8 cellular contexts compared by ENCODE assay signal in genomic region chr15:52568569-52569243, GRCh38. TPM values are rescaled to one million over a fixed set of nuclear protein-coding genes. Genes with fewer than 3 reads are reported as not detected.
DNase-seq lines count a peak whose midpoint lies in the region; ATAC-seq and TF ChIP-seq lines count a peak whose summit lies in the region.

TSS of gene ARPP19 (minus strand) at chr15:52569030. CDS start at chr15:52568892, 138 bp downstream.

- H3K27me3 ChIP-seq in CD4-positive, alpha-beta T cell (ENCODE audit: control insufficient read depth, insufficient read depth, low read length), result no peaks in the 10 kb centered on the region
- no peaks in the 10 kb centered on the region for H3K27me3 ChIP-seq in ectodermal cell (ENCODE audit: control insufficient read depth, insufficient read depth, low read length, poor library complexity, severe bottlenecking)
- no peaks in the 10 kb centered on the region for H3K27me3 ChIP-seq in lung (ENCODE audit: control insufficient read depth, insufficient read depth)

- H3K9me3 Mint-ChIP-seq in CD4-positive, alpha-beta T cell, result no peaks in the 10 kb centered on the region
- H3K9me3 Mint-ChIP-seq in activated CD8-positive, alpha-beta T cell treated with anti-CD3 and anti-CD28 coated beads, Interleukin-2, amount 10 ng/mL, durations not matched to agents 7 days and 5 days (ENCODE audit: insufficient read depth), result no peaks in the 10 kb centered on the region

- intact Hi-C loops in CD4-positive, alpha-beta T cell (cut with DNase I, micrococcal nuclease), result loop anchor here (2.0 to 5.0 kb wide), 6 partner anchors 40 to 311 kb away; partner anchors contain the start of genes ATOSA (in 2 of the 2) and MYO5A (in 1 of the 2)

- H3K36me3 ChIP-seq in ectodermal cell (ENCODE audit: control insufficient read depth, insufficient read depth, low read length) (no peaks in the 10 kb centered on the region), lung (ENCODE audit: control insufficient read depth in 2 of 2, insufficient read depth in 2 of 2, low read length in 2 of 2) (no peaks in the 10 kb centered on the region)

- ATAC-seq in CD4-positive, alpha-beta T cell (ENCODE audit: poor library complexity), result peak; percentile 72
- ATAC-seq in GM19452 (IDR thresholded peaks at IDR 0.05; ENCODE audit: unreplicated experiment), result peak; percentile 68
- ATAC-seq in activated CD8-positive, alpha-beta T cell treated with anti-CD3 and anti-CD28 coated beads, Interleukin-2, amount 10 ng/mL, durations not matched to agents 7 days and 5 days, result peak; percentile 85
- ATAC-seq in lung (ENCODE audit: insufficient read depth, low FRiP score), result peak; percentile 90

- H3K27ac ChIP-seq in CD4-positive, alpha-beta T cell (ENCODE audit: low read depth, low read length), result peak within 1 kb of the TSS; percentile 93
- peak within 1 kb of the TSS; percentile 96 for H3K27ac ChIP-seq in ectodermal cell (ENCODE audit: insufficient read depth, low read depth, low read length, poor library complexity, severe bottlenecking)
- H3K27ac ChIP-seq in lung (ENCODE audit: low read depth in 1 of 2, low read length in 1 of 2), result peak within 1 kb of the TSS; percentile 95 to 97

- TF ChIP-seq CTCF in CD4-positive, alpha-beta T cell (IDR thresholded peaks at IDR 0.05), result peak; percentile 24
- TF ChIP-seq CTCF in lung (IDR thresholded peaks at IDR 0.05; ENCODE audit: control extremely low read depth, extremely low read depth), result no peak

- H3K27me3 Mint-ChIP-seq in CD4-positive, alpha-beta T cell, result no peaks in the 10 kb centered on the region
- H3K27me3 Mint-ChIP-seq in activated CD8-positive, alpha-beta T cell treated with anti-CD3 and anti-CD28 coated beads, Interleukin-2, amount 10 ng/mL, durations not matched to agents 7 days and 5 days (ENCODE audit: low read depth), result no peaks in the 10 kb centered on the region

- H3K4me1 Mint-ChIP-seq in CD4-positive, alpha-beta T cell (ENCODE audit: low read depth), result peaks cover 46% of the 10 kb centered on the region
- H3K4me1 Mint-ChIP-seq in activated CD8-positive, alpha-beta T cell treated with anti-CD3 and anti-CD28 coated beads, Interleukin-2, amount 10 ng/mL, durations not matched to agents 7 days and 5 days (ENCODE audit: low read depth), result peaks cover 32% of the 10 kb centered on the region

- WGBS in ectodermal cell, 2 experiments, result 0% methylated on average over 75 of the region's 75 CpGs
- WGBS in lung, 2 donors, result 0% methylated on average over 75 of the region's 75 CpGs

- peaks cover 23% of the 10 kb centered on the region for H3K36me3 Mint-ChIP-seq in CD4-positive, alpha-beta T cell (ENCODE audit: low read depth)
- peaks cover 27% of the 10 kb centered on the region for H3K36me3 Mint-ChIP-seq in activated CD8-positive, alpha-beta T cell treated with anti-CD3 and anti-CD28 coated beads, Interleukin-2, amount 10 ng/mL, durations not matched to agents 7 days and 5 days (ENCODE audit: low read depth)

- peaks cover 8% of the 10 kb centered on the region for H3K4me1 ChIP-seq in ectodermal cell (ENCODE audit: control insufficient read depth, insufficient read depth, low read length)
- H3K4me1 ChIP-seq in lung (ENCODE audit: control insufficient read depth in 2 of 2, insufficient read depth in 2 of 2, low read length in 2 of 2), result peaks cover 0 to 20% of the 10 kb centered on the region in 2 donors

- peak within 1 kb of the TSS; percentile 99 for H3K4me3 Mint-ChIP-seq in CD4-positive, alpha-beta T cell
- peak within 1 kb of the TSS; percentile 95 for H3K4me3 Mint-ChIP-seq in activated CD8-positive, alpha-beta T cell treated with anti-CD3 and anti-CD28 coated beads, Interleukin-2, amount 10 ng/mL, durations not matched to agents 7 days and 5 days

- POLR2A ChIA-PET in CD4-positive, alpha-beta T cell (lab: Charles Lee), result interaction anchor here (0.6 to 1.3 kb wide), 8 partner anchors 9 to 390 kb away, joined by 3 to 9 read pairs (median 4); partner anchors contain the start of genes ATOSA and MYO5A
- POLR2A ChIA-PET in activated CD8-positive, alpha-beta T cell treated with anti-CD3 and anti-CD28 coated beads, Interleukin-2, amount 10 ng/mL, durations not matched to agents 7 days and 5 days (lab: Charles Lee), result interaction anchor here (0.9 to 1.4 kb wide), 6 partner anchors 8 to 309 kb away, joined by 3 to 6 read pairs (median 4); partner anchors contain the start of gene MYO5A

- DNase-seq in CD4-positive, alpha-beta T cell, result peak; percentile 60 to 74 (median 62)
- DNase-seq in HK-2 (ENCODE audit: unreplicated experiment), result peak; percentile 88
- peak; percentile 94 for DNase-seq in NCI-H82 treated with DMSO at 0.1 percent for 48 hours (lab: John Stamatoyannopoulos, UW; ENCODE audit: unreplicated experiment)
- peak; percentile 89 for DNase-seq in activated CD8-positive, alpha-beta T cell treated with anti-CD3 and anti-CD28 coated beads, Interleukin-2, amount 10 ng/mL, durations not matched to agents 7 days and 5 days
- DNase-seq in lung (ENCODE audit: low spot score), result peak; percentile 93
- DNase-seq in stimulated activated CD4-positive, alpha-beta T cell treated with anti-CD3 and anti-CD28 coated beads, TNF-alpha, amount 100 ng/mL, for 48 hours (ENCODE audit: low read depth in 3 of 3), result peak; percentile 67 to 78 (median 69)

- H3K27ac Mint-ChIP-seq in CD4-positive, alpha-beta T cell, result peak within 1 kb of the TSS; percentile 98
- H3K27ac Mint-ChIP-seq in activated CD8-positive, alpha-beta T cell treated with anti-CD3 and anti-CD28 coated beads, Interleukin-2, amount 10 ng/mL, durations not matched to agents 7 days and 5 days, result peak within 1 kb of the TSS; percentile 99

- CTCF ChIA-PET in CD4-positive, alpha-beta T cell (lab: Charles Lee), result no interaction called here
- CTCF ChIA-PET in activated CD8-positive, alpha-beta T cell treated with anti-CD3 and anti-CD28 coated beads, Interleukin-2, amount 10 ng/mL, durations not matched to agents 7 days and 5 days (lab: Charles Lee), result interaction anchor here (1.0 to 1.3 kb wide), 3 partner anchors 8 to 109 kb away, joined by 3 to 4 read pairs (median 3); no protein-coding TSS in a partner anchor

- peak within 1 kb of the TSS; percentile 96 for H3K4me3 ChIP-seq in ectodermal cell (ENCODE audit: insufficient read depth, low read depth, low read length)
- H3K4me3 ChIP-seq in lung, result peak within 1 kb of the TSS; percentile 95

- H3K9me3 ChIP-seq in CD4-positive, alpha-beta T cell (ENCODE audit: control insufficient read depth, low read length), result no peaks in the 10 kb centered on the region
- H3K9me3 ChIP-seq in ectodermal cell (ENCODE audit: control insufficient read depth, low read length) (no peaks in the 10 kb centered on the region), lung (ENCODE audit: control insufficient read depth in 2 of 2, insufficient read depth in 1 of 2, low read length in 1 of 2) (no peaks in the 10 kb centered on the region)

RNA-seq across cellular contexts. Expression of gene ARPP19, which starts in this region (rescaled TPM):
- total RNA-seq in CD4-positive, alpha-beta T cell, result 100 to 1,000 TPM; 134 to 146 TPM
- total RNA-seq in activated CD8-positive, alpha-beta T cell treated with anti-CD3 and anti-CD28 coated beads, Interleukin-2, amount 10 ng/mL, durations not matched to agents 7 days and 5 days, result 100 to 1,000 TPM; 182 to 201 TPM
- polyA plus RNA-seq in ectodermal cell (2013, experiment 1 of 4), result 178 TPM
- 191 TPM for polyA plus RNA-seq in ectodermal cell (2013, experiment 2 of 4)
- 143 TPM for polyA plus RNA-seq in ectodermal cell (2013, experiment 3 of 4)
- 153 TPM for polyA plus RNA-seq in ectodermal cell (2013, experiment 4 of 4)
- 100 to 1,000 TPM in 1 of 2 donors, 10 to 100 TPM in 1; 95.8 to 139 TPM for total RNA-seq in lung
- 10 to 100 TPM; 35.0 to 41.8 TPM for polyA plus RNA-seq in lung

Comparison
In these comparisons a context has a peak if more than half of its experiments do, and no peak if none do; other contexts are left out.
1. Peak in every context shown above with its lines: DNase-seq, ATAC-seq, H3K4me3 ChIP-seq and H3K27ac ChIP-seq.